Comparison of ENCODE assay signal across 14 cellular contexts in genomic region chr7:55432506-55432905, GRCh38.
A peak's percentile ranks its signal among the peaks of the same experiment; 100 is the strongest.
DNase-seq lines count a peak whose midpoint lies in the region; ATAC-seq and TF ChIP-seq lines count a peak whose summit lies in the region.
"Had no signal": no experiment of that assay in that cellular context is flagged by ENCODE, and none has a peak within 500 bp of the region (broad histone marks: within the 10 kb centered on the region; RNA-seq: fewer than 3 reads in every experiment).

No MANE protein-coding gene starts in this region.

- peaks cover 37% of the 10 kb centered on the region for H3K4me1 Mint-ChIP-seq in activated T-cell treated with anti-CD3 and anti-CD28 coated beads, Interleukin-2, amount 50 U/mL, for 24 hours (ENCODE audit: low read depth)
- H3K4me1 Mint-ChIP-seq in activated T-cell treated with anti-CD3 and anti-CD28 coated beads, Interleukin-2, amount 50 U/mL, for 72 hours (ENCODE audit: low read depth): peaks cover 25% of the 10 kb centered on the region
- peaks cover 12 to 13% of the 10 kb centered on the region in 2 donors for H3K4me1 Mint-ChIP-seq in natural killer cell
- peaks cover 4 to 10% of the 10 kb centered on the region in 2 donors for H3K4me1 Mint-ChIP-seq in stimulated activated naive B cell treated with anti-CD40 and anti-IgM and Interleukin-4, amounts not matched to agents 10 μg/mL and 1 μg/mL and 100 μg/mL, for 72 hours

- peak overlapping the region; percentile 4 for H3K27ac Mint-ChIP-seq in activated T-cell treated with anti-CD3 and anti-CD28 coated beads, Interleukin-2, amount 50 U/mL, for 24 hours
- H3K27ac Mint-ChIP-seq in activated T-cell treated with anti-CD3 and anti-CD28 coated beads, Interleukin-2, amount 50 U/mL, for 72 hours: no peak overlapping the region
- H3K27ac Mint-ChIP-seq in natural killer cell: peak overlapping the region in 1 of 2 donors; percentile 21
- H3K27ac Mint-ChIP-seq in stimulated activated naive B cell treated with anti-CD40 and anti-IgM and Interleukin-4, amounts not matched to agents 10 μg/mL and 1 μg/mL and 100 μg/mL, for 72 hours: no peak overlapping the region
- H3K27ac Mint-ChIP-seq: B cell, HFFc6 had no signal

- no peak for DNase-seq in activated T-cell treated with anti-CD3 and anti-CD28 coated beads, Interleukin-2, amount 50 U/mL, for 24 hours
- DNase-seq in activated T-cell treated with anti-CD3 and anti-CD28 coated beads, Interleukin-2, amount 50 U/mL, for 72 hours: no peak
- DNase-seq in colonic mucosa (no peak), natural killer cell (no peak)
- DNase-seq in stimulated activated naive B cell treated with anti-CD40 and anti-IgM and Interleukin-4, amounts not matched to agents 10 μg/mL and 1 μg/mL and 100 μg/mL, for 72 hours: no peak
- DNase-seq: NCI-H1048, NCI-H187, NCI-H446 treated with DMSO at 0.1 percent for 48 hours, Right ventricle myocardium superior had no signal

- no peaks in the 10 kb centered on the region for H3K27me3 Mint-ChIP-seq in activated T-cell treated with anti-CD3 and anti-CD28 coated beads, Interleukin-2, amount 50 U/mL, for 24 hours
- H3K27me3 Mint-ChIP-seq in activated T-cell treated with anti-CD3 and anti-CD28 coated beads, Interleukin-2, amount 50 U/mL, for 72 hours (ENCODE audit: low read depth): no peaks in the 10 kb centered on the region
- no peaks in the 10 kb centered on the region for H3K27me3 Mint-ChIP-seq in natural killer cell (ENCODE audit: low read depth in 2 of 2)
- H3K27me3 Mint-ChIP-seq in stimulated activated naive B cell treated with anti-CD40 and anti-IgM and Interleukin-4, amounts not matched to agents 10 μg/mL and 1 μg/mL and 100 μg/mL, for 72 hours: no peaks in the 10 kb centered on the region
- H3K27me3 Mint-ChIP-seq: B cell had no signal

- no peak for ATAC-seq in activated T-cell treated with anti-CD3 and anti-CD28 coated beads, Interleukin-2, amount 50 U/mL, for 72 hours (replicated peaks in 1 of 2)
- peak in 2 of 3 donors; percentile 29 to 35 for ATAC-seq in natural killer cell
- no peak for ATAC-seq in GM19023 (IDR thresholded peaks at IDR 0.05; ENCODE audit: unreplicated experiment)
- ATAC-seq in HG03159 (IDR thresholded peaks at IDR 0.05; ENCODE audit: unreplicated experiment): no peak
- ATAC-seq in stimulated activated naive B cell treated with anti-CD40 and anti-IgM and Interleukin-4, amounts not matched to agents 10 μg/mL and 1 μg/mL and 100 μg/mL, for 72 hours (replicated peaks): no peak

- peaks cover 5% of the 10 kb centered on the region for H3K4me1 ChIP-seq in colonic mucosa
- H3K4me1 ChIP-seq: A549 had no signal

- intact Hi-C loops in colonic mucosa (cut with DNase I): loop anchor here (5.0 kb wide), 1 partner anchor 165 kb away; no protein-coding TSS in a partner anchor
- intact Hi-C loops in natural killer cell (cut with micrococcal nuclease): loop anchor here (5.0 kb wide), 1 partner anchor 165 kb away; no protein-coding TSS in a partner anchor

- H3K9me3 Mint-ChIP-seq in activated T-cell treated with anti-CD3 and anti-CD28 coated beads, Interleukin-2, amount 50 U/mL, for 24 hours: no peaks in the 10 kb centered on the region
- H3K9me3 Mint-ChIP-seq in activated T-cell treated with anti-CD3 and anti-CD28 coated beads, Interleukin-2, amount 50 U/mL, for 72 hours: no peaks in the 10 kb centered on the region
- H3K9me3 Mint-ChIP-seq in natural killer cell: no peaks in the 10 kb centered on the region
- no peaks in the 10 kb centered on the region for H3K9me3 Mint-ChIP-seq in stimulated activated naive B cell treated with anti-CD40 and anti-IgM and Interleukin-4, amounts not matched to agents 10 μg/mL and 1 μg/mL and 100 μg/mL, for 72 hours
- H3K9me3 Mint-ChIP-seq: HFFc6 had no signal

- H3K9ac ChIP-seq in colonic mucosa (ENCODE audit: low read depth in 2 of 2, low read length in 2 of 2): peak overlapping the region in 1 of 2 donors; percentile 7

- H3K27me3 ChIP-seq in colonic mucosa: no peaks in the 10 kb centered on the region

- peaks cover 28% of the 10 kb centered on the region for H3K36me3 Mint-ChIP-seq in activated T-cell treated with anti-CD3 and anti-CD28 coated beads, Interleukin-2, amount 50 U/mL, for 24 hours (ENCODE audit: low read depth)
- H3K36me3 Mint-ChIP-seq in activated T-cell treated with anti-CD3 and anti-CD28 coated beads, Interleukin-2, amount 50 U/mL, for 72 hours (ENCODE audit: insufficient read depth in 2 of 2): no peaks in the 10 kb centered on the region
- no peaks in the 10 kb centered on the region for H3K36me3 Mint-ChIP-seq in natural killer cell
- H3K36me3 Mint-ChIP-seq in stimulated activated naive B cell treated with anti-CD40 and anti-IgM and Interleukin-4, amounts not matched to agents 10 μg/mL and 1 μg/mL and 100 μg/mL, for 72 hours: peaks cover 12 to 14% of the 10 kb centered on the region in 2 donors

- H3K4me3 Mint-ChIP-seq in activated T-cell treated with anti-CD3 and anti-CD28 coated beads, Interleukin-2, amount 50 U/mL, for 24 hours: no peak overlapping the region
- no peak overlapping the region for H3K4me3 Mint-ChIP-seq in activated T-cell treated with anti-CD3 and anti-CD28 coated beads, Interleukin-2, amount 50 U/mL, for 72 hours
- no peak overlapping the region for H3K4me3 Mint-ChIP-seq in natural killer cell
- no peak overlapping the region for H3K4me3 Mint-ChIP-seq in stimulated activated naive B cell treated with anti-CD40 and anti-IgM and Interleukin-4, amounts not matched to agents 10 μg/mL and 1 μg/mL and 100 μg/mL, for 72 hours
- H3K4me3 Mint-ChIP-seq: B cell, HFFc6 had no signal

- H3K36me3 ChIP-seq in colonic mucosa: no peaks in the 10 kb centered on the region

- H3K27ac ChIP-seq in colonic mucosa: peak overlapping the region; percentile 30
- H3K27ac ChIP-seq: A549 had no signal

- TF ChIP-seq CTCF in colonic mucosa (IDR thresholded peaks at IDR 0.05): no peak
- TF ChIP-seq CTCF in natural killer cell (IDR thresholded peaks at IDR 0.05): no peak

- no peaks in the 10 kb centered on the region for H3K9me3 ChIP-seq in colonic mucosa
- H3K9me3 ChIP-seq: A549 had no signal

- H3K4me3 ChIP-seq in colonic mucosa: no peak overlapping the region
- H3K4me3 ChIP-seq: A549 had no signal

Comparison
In these comparisons a context has a peak if more than half of its experiments do, and no peak if none do; other contexts are left out.
1. ATAC-seq: peak in natural killer cell (2 of 3); none in activated T-cell treated with anti-CD3 and anti-CD28 coated beads, Interleukin-2, amount 50 U/mL, for 72 hours (0 of 2), GM19023 (single experiment), HG03159 (single experiment) and stimulated activated naive B cell treated with anti-CD40 and anti-IgM and Interleukin-4, amounts not matched to agents 10 μg/mL and 1 μg/mL and 100 μg/mL, for 72 hours (0 of 2).